In the genomic region with DNA sequence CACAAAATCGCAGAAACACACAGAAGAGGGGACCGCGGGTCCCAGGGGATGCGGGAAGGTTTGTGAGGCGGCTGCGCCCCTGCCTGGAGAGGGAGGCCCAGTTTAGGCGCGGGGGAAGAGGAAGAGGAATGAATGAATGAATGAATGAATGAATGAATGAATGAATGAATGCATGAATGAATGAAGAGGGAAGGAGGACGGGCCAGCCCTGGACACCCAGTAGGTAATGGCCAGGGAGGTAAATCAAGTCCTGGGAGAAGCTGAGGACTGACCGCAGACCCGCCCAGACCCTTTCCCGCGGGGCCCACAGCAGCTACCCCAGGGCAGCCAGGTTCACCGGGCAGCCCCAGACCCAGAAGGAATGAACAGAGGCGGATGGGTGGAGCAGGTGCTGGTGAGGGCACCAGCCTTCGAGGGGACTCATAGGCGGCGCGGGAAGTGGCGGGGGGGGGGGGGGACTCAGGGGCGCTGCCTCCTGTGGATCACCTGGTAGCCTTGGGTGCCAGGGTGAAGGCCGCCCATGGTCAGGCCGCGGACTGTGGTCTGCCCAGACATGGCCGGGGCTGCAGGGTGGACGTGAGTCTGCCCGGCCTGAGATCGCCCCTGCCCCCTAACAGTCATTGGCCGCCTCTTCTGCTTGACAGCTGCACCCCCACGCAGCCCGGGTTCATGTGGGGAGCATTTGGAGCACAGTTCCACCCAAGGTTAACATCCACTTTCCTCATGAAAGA, we compare ENCODE assay signal across 21 cellular contexts.
DNase-seq lines count a peak whose midpoint lies in the region; ATAC-seq, FAIRE-seq and TF ChIP-seq lines count a peak whose summit lies in the region.
"Had no signal": no experiment of that assay in that cellular context is flagged by ENCODE, and none has a peak within 500 bp of the region (broad histone marks: within the 10 kb centered on the region; RNA-seq: fewer than 3 reads in every experiment).

No MANE protein-coding gene starts in this region.

- RAD21 ChIA-PET in GM12878 (lab: Charles Lee; ENCODE audit: unreplicated experiment) = no interaction called here

- SMC1A ChIA-PET in GM12878 (lab: Charles Lee; ENCODE audit: uncharacterized antibody, unreplicated experiment) = no interaction called here

- intact Hi-C loops in left ventricle myocardium inferior (cut with micrococcal nuclease) = no loop called here
- intact Hi-C loops in GM12878 (cut with micrococcal nuclease; ENCODE audit: unreplicated experiment) = no loop called here
- intact Hi-C loops in vagina (cut with DNase I) = no loop called here

- TF ChIP-seq POLR2A in GM12878 (IDR thresholded peaks at IDR 0.05; ENCODE audit: low read depth, low read length) (no peak), vagina (IDR thresholded peaks at IDR 0.05) (no peak)

- no peak for DNase-seq in left ventricle myocardium inferior
- DNase-seq in right atrium auricular region (ENCODE audit: low spot score) = no peak
- no peak for DNase-seq in GM12878 (ENCODE audit: low read depth, low spot score)
- DNase-seq in iPS DF 6.9 (ENCODE audit: low read depth, low spot score) = no peak
- no peak for DNase-seq in DMS153 (lab: John Stamatoyannopoulos, UW)
- DNase-seq in vagina (ENCODE audit: extremely low spot score in 2 of 2) = no peak
- DNase-seq: 8988T; CD8-positive, alpha-beta T cell; MG63; NCI-H1417; NCI-H1694 treated with DMSO at 0.1 percent for 48 hours; NCI-H2081 treated with DMSO at 0.1 percent for 48 hours; NCI-H2171 treated with DMSO at 0.1 percent for 48 hours; NCI-H524 treated with DMSO at 0.1 percent for 48 hours had no signal

- TF ChIP-seq EP300 in GM12878 (IDR thresholded peaks at IDR 0.05; ENCODE audit: borderline replicate concordance in 1 of 2, control insufficient read depth in 1 of 2, low read depth in 2 of 2, low read length in 2 of 2) = no peak

- no peak overlapping the region for H3K4me2 ChIP-seq in GM12878 (ENCODE audit: control insufficient read depth, insufficient read depth)
- H3K4me2 ChIP-seq: BLaER1 treated with 17β-estradiol and CSF1 and Interleukin-3, amounts not matched to agents 10 nM and 100 nM had no signal

- POLR2A ChIA-PET in GM12878 (lab: Charles Lee) = no interaction called here

- no peak overlapping the region for H3K9ac ChIP-seq in GM12878 (ENCODE audit: control insufficient read depth, insufficient read depth, low read length)
- H3K9ac ChIP-seq: BLaER1 treated with 17β-estradiol and CSF1 and Interleukin-3, amounts not matched to agents 10 nM and 100 nM had no signal

- ATAC-seq in GM12878 = no peak
- ATAC-seq in GM18870 (IDR thresholded peaks at IDR 0.05; ENCODE audit: unreplicated experiment) = no peak
- no peak for ATAC-seq in GM18867 (IDR thresholded peaks at IDR 0.05; ENCODE audit: unreplicated experiment)
- ATAC-seq: CD8-positive, alpha-beta T cell; HCT116; Right ventricle myocardium inferior had no signal

- TF ChIP-seq CTCF in left ventricle myocardium inferior (IDR thresholded peaks at IDR 0.05; ENCODE audit: borderline replicate concordance) (no peak), right atrium auricular region (IDR thresholded peaks at IDR 0.05) (no peak), GM12878 (IDR thresholded peaks at IDR 0.05 in 2 of 3, conservative IDR thresholded peaks at IDR 0.05 in 1 of 3; ENCODE audit: control insufficient read depth in 2 of 3, extremely low read depth in 1 of 3, insufficient read depth in 1 of 3, low read depth in 3 of 3, low read length in 3 of 3) (no peak), vagina (IDR thresholded peaks at IDR 0.05) (no peak)

- TF ChIP-seq RAD21 in GM12878 (IDR thresholded peaks at IDR 0.05; ENCODE audit: insufficient read depth, low read depth, low read length) = no peak

- H3K4me3 ChIP-seq in left ventricle myocardium inferior = peak overlapping the region; percentile 45
- H3K4me3 ChIP-seq in right atrium auricular region = no peak overlapping the region
- no peak overlapping the region for H3K4me3 ChIP-seq in GM12878
- H3K4me3 ChIP-seq in iPS DF 6.9 (ENCODE audit: low read length) = peak overlapping the region; percentile 49; the same call in 1 of the 2 replicates
- no peak overlapping the region for H3K4me3 ChIP-seq in vagina
- H3K4me3 ChIP-seq: BLaER1 treated with 17β-estradiol and CSF1 and Interleukin-3, amounts not matched to agents 10 nM and 100 nM; MG63; SJSA1 had no signal

- no TSS peak for BruUV-seq in GM12878 (replicated peaks; lab: Mats Ljungman, UMichigan)

- H2AFZ ChIP-seq in GM12878 (ENCODE audit: control insufficient read depth, low read depth, low read length) = no peak overlapping the region

- H3K27me3 ChIP-seq in left ventricle myocardium inferior (ENCODE audit: low read depth) = peaks cover 80% of the 10 kb centered on the region
- peaks cover 6 to 16% of the 10 kb centered on the region in 2 donors for H3K27me3 ChIP-seq in right atrium auricular region
- peaks cover 0 to 2% of the 10 kb centered on the region in 2 experiments; a peak in 1 of 4 replicates for H3K27me3 ChIP-seq in GM12878 (replicated peaks in 1 of 2; ENCODE audit: control insufficient read depth in 2 of 2, insufficient read depth in 2 of 2, low read length in 1 of 2)
- peaks cover 21% of the 10 kb centered on the region; the same call in 1 of the 2 replicates for H3K27me3 ChIP-seq in iPS DF 6.9 (ENCODE audit: control insufficient read depth, insufficient read depth, low read length)
- peaks cover 4% of the 10 kb centered on the region for H3K27me3 ChIP-seq in vagina
- H3K27me3 ChIP-seq: MG63, SJSA1 had no signal

- H3K9me3 ChIP-seq in left ventricle myocardium inferior (replicated peaks) = no peaks in the 10 kb centered on the region
- H3K9me3 ChIP-seq in right atrium auricular region = no peaks in the 10 kb centered on the region
- no peaks in the 10 kb centered on the region for H3K9me3 ChIP-seq in GM12878 (replicated peaks; ENCODE audit: control insufficient read depth, insufficient read depth, low read length)
- H3K9me3 ChIP-seq in iPS DF 6.9 (ENCODE audit: control insufficient read depth, insufficient read depth, low read length) = no peaks in the 10 kb centered on the region
- no peaks in the 10 kb centered on the region for H3K9me3 ChIP-seq in vagina
- H3K9me3 ChIP-seq: BLaER1 treated with 17β-estradiol and CSF1 and Interleukin-3, amounts not matched to agents 10 nM and 100 nM; MG63; SJSA1 had no signal

- WGBS in GM12878 (ENCODE audit: insufficient coverage, insufficient replicate concordance, low lambda C conversion rate, missing lambda C conversion rate) = 68% methylated on average over 22 of the region's 31 CpGs
- WGBS in iPS DF 6.9 (ENCODE audit: insufficient coverage, insufficient read length) = no CpG with 5 or more reads among the region's 31 CpGs

- H3K4me1 ChIP-seq in left ventricle myocardium inferior = peaks cover 13% of the 10 kb centered on the region
- H3K4me1 ChIP-seq in right atrium auricular region = peaks cover 0 to 7% of the 10 kb centered on the region in 2 donors
- no peaks in the 10 kb centered on the region for H3K4me1 ChIP-seq in GM12878 (ENCODE audit: control insufficient read depth, insufficient read depth, low read length)
- H3K4me1 ChIP-seq in iPS DF 6.9 (ENCODE audit: control insufficient read depth, insufficient read depth, low read length) = no peaks in the 10 kb centered on the region; the same call in 1 of the 2 replicates
- peaks cover 4% of the 10 kb centered on the region for H3K4me1 ChIP-seq in vagina
- H3K4me1 ChIP-seq: SJSA1 had no signal

- H3K27ac ChIP-seq in left ventricle myocardium inferior (replicated peaks) (no peak overlapping the region), right atrium auricular region (no peak overlapping the region), GM12878 (ENCODE audit: control insufficient read depth, insufficient read depth) (no peak overlapping the region), iPS DF 6.9 (ENCODE audit: low read length) (no peak overlapping the region), vagina (no peak overlapping the region)
- H3K27ac ChIP-seq: BLaER1 treated with 17β-estradiol and CSF1 and Interleukin-3, amounts not matched to agents 10 nM and 100 nM; SJSA1 had no signal

- FAIRE-seq in GM12878 (lab: Jason Lieb, UNC) = no peak
- FAIRE-seq: G401.6 had no signal

- CTCF ChIA-PET in GM12878 (lab: Yijun Ruan, JAX) = interaction anchor here (1.3 kb wide), 1 partner anchor 415 kb away, joined by 3 read pairs; no protein-coding TSS in a partner anchor

- no peaks in the 10 kb centered on the region for H3K79me2 ChIP-seq in GM12878 (ENCODE audit: control insufficient read depth, insufficient read depth, low read length)

- H4K20me1 ChIP-seq in GM12878 (ENCODE audit: control insufficient read depth, insufficient read depth) = no peaks in the 10 kb centered on the region
- H4K20me1 ChIP-seq: BLaER1 treated with 17β-estradiol and CSF1 and Interleukin-3, amounts not matched to agents 10 nM and 100 nM had no signal

- H3K36me3 ChIP-seq in left ventricle myocardium inferior (no peaks in the 10 kb centered on the region), right atrium auricular region (no peaks in the 10 kb centered on the region), GM12878 (ENCODE audit: control insufficient read depth in 2 of 2, insufficient read depth in 2 of 2, low read length in 1 of 2) (no peaks in the 10 kb centered on the region), iPS DF 6.9 (ENCODE audit: control insufficient read depth, insufficient read depth, low read length) (no peaks in the 10 kb centered on the region), vagina (no peaks in the 10 kb centered on the region)
- H3K36me3 ChIP-seq: BLaER1 treated with 17β-estradiol and CSF1 and Interleukin-3, amounts not matched to agents 10 nM and 100 nM; MG63; SJSA1 had no signal

- in situ Hi-C loops in GM12878 (cut with MboI) = loop anchor here (5.0 kb wide), 2 partner anchors 123 to 418 kb away; no protein-coding TSS in a partner anchor

TF ChIP-seq in GM12878, 131 proteins besides CTCF, POLR2A, EP300 and RAD21:
- TF ChIP-seq YY1 (IDR thresholded peaks at IDR 0.05; ENCODE audit: low read depth, low read length) (no peak), ZNF24 (IDR thresholded peaks at IDR 0.05) (peak; percentile 78), EED (IDR thresholded peaks at IDR 0.05; ENCODE audit: low read depth) (no peak)
- TF ChIP-seq, protein P1, sequence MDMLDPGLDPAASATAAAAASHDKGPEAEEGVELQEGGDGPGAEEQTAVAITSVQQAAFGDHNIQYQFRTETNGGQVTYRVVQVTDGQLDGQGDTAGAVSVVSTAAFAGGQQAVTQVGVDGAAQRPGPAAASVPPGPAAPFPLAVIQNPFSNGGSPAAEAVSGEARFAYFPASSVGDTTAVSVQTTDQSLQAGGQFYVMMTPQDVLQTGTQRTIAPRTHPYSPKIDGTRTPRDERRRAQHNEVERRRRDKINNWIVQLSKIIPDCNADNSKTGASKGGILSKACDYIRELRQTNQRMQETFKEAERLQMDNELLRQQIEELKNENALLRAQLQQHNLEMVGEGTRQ (IDR thresholded peaks at IDR 0.05; ENCODE audit: borderline replicate concordance, low read depth, low read length) = no peak
TF ChIP-seq in GM12878: peak in this region for 1.

Comparison
In these comparisons a context has a peak if more than half of its experiments do, and no peak if none do; other contexts are left out.
1. H3K4me3 ChIP-seq: peak in left ventricle myocardium inferior (single experiment) and iPS DF 6.9 (single experiment); none in right atrium auricular region (0 of 2), GM12878 (single experiment) and vagina (0 of 2).